Comparison of ENCODE assay signal across 13 cellular contexts in the genomic region with DNA sequence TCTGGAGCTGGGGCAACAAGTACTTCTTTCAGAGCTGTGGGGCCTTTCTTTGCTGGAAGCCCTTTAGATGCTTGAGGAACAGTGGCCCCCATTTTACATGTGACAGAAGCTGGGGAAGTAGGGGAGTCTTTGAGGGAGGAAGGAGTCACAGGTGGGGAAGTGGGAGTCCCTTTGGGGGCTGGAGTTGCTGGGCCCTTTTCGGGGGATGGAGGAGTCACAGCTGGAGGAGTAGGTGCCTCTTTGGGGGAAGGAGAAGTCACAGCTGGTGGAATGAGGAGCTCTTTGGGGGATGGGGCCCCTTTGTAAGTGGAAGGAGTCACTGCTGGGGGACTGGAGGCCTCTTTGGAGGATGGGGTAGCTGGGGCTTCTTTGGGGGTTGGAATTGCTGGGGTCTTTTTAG. TPM values are rescaled to one million over a fixed set of nuclear protein-coding genes. Genes with fewer than 3 reads are reported as not detected.
DNase-seq lines count a peak whose midpoint lies in the region; ATAC-seq and TF ChIP-seq lines count a peak whose summit lies in the region.
"Had no signal": no experiment of that assay in that cellular context is flagged by ENCODE, and none has a peak within 500 bp of the region (broad histone marks: within the 10 kb centered on the region; RNA-seq: fewer than 3 reads in every experiment).

No MANE protein-coding gene starts in this region.

- TF ChIP-seq CTCF in cardiac muscle cell (IDR thresholded peaks at IDR 0.05; ENCODE audit: low read depth, low read length) (no peak), right atrium auricular region (IDR thresholded peaks at IDR 0.05) (no peak)

- H3K36me3 ChIP-seq in cardiac muscle cell (peaks cover 34% of the 10 kb centered on the region), right atrium auricular region (peaks cover 56% of the 10 kb centered on the region)

- H3K9me3 ChIP-seq in cardiac muscle cell (ENCODE audit: low read depth), result no peaks in the 10 kb centered on the region
- no peaks in the 10 kb centered on the region for H3K9me3 ChIP-seq in right atrium auricular region
- H3K9me3 ChIP-seq: testis had no signal

- H3K4me3 Mint-ChIP-seq in activated CD4-positive, alpha-beta memory T cell treated with anti-CD3 and anti-CD28 coated beads, Interleukin-2, amount 10 ng/mL, durations not matched to agents 7 days and 5 days, result no peak overlapping the region
- H3K4me3 Mint-ChIP-seq in memory B cell, result no peak overlapping the region

- CTCF ChIA-PET in activated CD4-positive, alpha-beta memory T cell treated with anti-CD3 and anti-CD28 coated beads, Interleukin-2, amount 10 ng/mL, durations not matched to agents 7 days and 5 days (lab: Charles Lee), result no interaction called here

- H3K27me3 Mint-ChIP-seq in activated CD4-positive, alpha-beta memory T cell treated with anti-CD3 and anti-CD28 coated beads, Interleukin-2, amount 10 ng/mL, durations not matched to agents 7 days and 5 days, result no peaks in the 10 kb centered on the region
- H3K27me3 Mint-ChIP-seq in memory B cell, result no peaks in the 10 kb centered on the region

- DNase-seq in cardiac muscle cell (ENCODE audit: low read depth in 1 of 2, low spot score in 1 of 2) (no peak), right atrium auricular region (ENCODE audit: low spot score) (no peak), memory B cell (ENCODE audit: low spot score in 2 of 2) (no peak), retina (no peak), D341Med (ENCODE audit: low spot score) (no peak), NCI-H2081 treated with DMSO at 0.1 percent for 48 hours (lab: John Stamatoyannopoulos, UW) (no peak)
- DNase-seq in activated CD4-positive, alpha-beta memory T cell treated with anti-CD3 and anti-CD28 coated beads, Interleukin-2, amount 10 ng/mL, durations not matched to agents 7 days and 5 days, result no peak
- DNase-seq: NCI-H2171 treated with DMSO at 0.1 percent for 48 hours, testis had no signal

- no peak overlapping the region for H3K4me3 ChIP-seq in cardiac muscle cell
- no peak overlapping the region for H3K4me3 ChIP-seq in right atrium auricular region
- H3K4me3 ChIP-seq: testis had no signal

- H3K27me3 ChIP-seq in cardiac muscle cell (no peaks in the 10 kb centered on the region), right atrium auricular region (no peaks in the 10 kb centered on the region)
- H3K27me3 ChIP-seq: testis had no signal

- H3K9me3 Mint-ChIP-seq in activated CD4-positive, alpha-beta memory T cell treated with anti-CD3 and anti-CD28 coated beads, Interleukin-2, amount 10 ng/mL, durations not matched to agents 7 days and 5 days, result no peaks in the 10 kb centered on the region
- no peaks in the 10 kb centered on the region for H3K9me3 Mint-ChIP-seq in memory B cell

- H3K36me3 Mint-ChIP-seq in activated CD4-positive, alpha-beta memory T cell treated with anti-CD3 and anti-CD28 coated beads, Interleukin-2, amount 10 ng/mL, durations not matched to agents 7 days and 5 days (ENCODE audit: low read depth), result peaks cover 82% of the 10 kb centered on the region
- H3K36me3 Mint-ChIP-seq in memory B cell, result peaks cover 52% of the 10 kb centered on the region

- H3K27ac Mint-ChIP-seq in activated CD4-positive, alpha-beta memory T cell treated with anti-CD3 and anti-CD28 coated beads, Interleukin-2, amount 10 ng/mL, durations not matched to agents 7 days and 5 days, result peak overlapping the region; percentile 60
- peak overlapping the region; percentile 85 for H3K27ac Mint-ChIP-seq in memory B cell

- H3K4me1 Mint-ChIP-seq in activated CD4-positive, alpha-beta memory T cell treated with anti-CD3 and anti-CD28 coated beads, Interleukin-2, amount 10 ng/mL, durations not matched to agents 7 days and 5 days, result peaks cover 49% of the 10 kb centered on the region
- peaks cover 42% of the 10 kb centered on the region for H3K4me1 Mint-ChIP-seq in memory B cell

- H3K27ac ChIP-seq in cardiac muscle cell (peak overlapping the region; percentile 64), right atrium auricular region (no peak overlapping the region)
- H3K27ac ChIP-seq: testis, VCaP had no signal

- ATAC-seq in memory B cell (ENCODE audit: low read depth), result no peak
- ATAC-seq in HG03196 (IDR thresholded peaks at IDR 0.05; ENCODE audit: unreplicated experiment), result no peak
- ATAC-seq: left lobe of liver had no signal

- H3K4me1 ChIP-seq in cardiac muscle cell (ENCODE audit: low read depth), result peaks cover 27% of the 10 kb centered on the region
- H3K4me1 ChIP-seq in right atrium auricular region, result peaks cover 0 to 58% of the 10 kb centered on the region in 2 donors

- POLR2A ChIA-PET in activated CD4-positive, alpha-beta memory T cell treated with anti-CD3 and anti-CD28 coated beads, Interleukin-2, amount 10 ng/mL, durations not matched to agents 7 days and 5 days (lab: Charles Lee), result interaction anchor here (0.7 to 8.9 kb wide), 6 partner anchors 10 to 37 kb away, joined by 3 to 155 read pairs (median 4); partner anchors contain the start of genes NACA and PTGES3

RNA-seq across cellular contexts. Expression of gene NACA, which starts 8.6 kb away (rescaled TPM):
- total RNA-seq in cardiac muscle cell, result 916 and 1,196 TPM in 2 replicates
- polyA plus RNA-seq in cardiac muscle cell, result 871 and 891 TPM in 2 replicates
- 100 to 1,000 TPM; 529 to 636 TPM for total RNA-seq in right atrium auricular region
- 100 to 1,000 TPM; 826 to 860 TPM for total RNA-seq in activated CD4-positive, alpha-beta memory T cell treated with anti-CD3 and anti-CD28 coated beads, Interleukin-2, amount 10 ng/mL, durations not matched to agents 7 days and 5 days

RNA-seq across cellular contexts. Expression of gene PTGES3, which starts 28.4 kb away (rescaled TPM):
- total RNA-seq in cardiac muscle cell, result 59.9 and 82.2 TPM in 2 replicates
- polyA plus RNA-seq in cardiac muscle cell, result 210 and 262 TPM in 2 replicates
- 10 to 100 TPM; 69.6 to 71.1 TPM for total RNA-seq in right atrium auricular region
- total RNA-seq in activated CD4-positive, alpha-beta memory T cell treated with anti-CD3 and anti-CD28 coated beads, Interleukin-2, amount 10 ng/mL, durations not matched to agents 7 days and 5 days, result 100 to 1,000 TPM; 240 to 241 TPM

RNA-seq across cellular contexts. Expression of gene PRIM1, which starts 35.7 kb away (rescaled TPM):
- total RNA-seq in cardiac muscle cell, result 6.0 and 9.9 TPM in 2 replicates
- 15.4 and 17.8 TPM in 2 replicates for polyA plus RNA-seq in cardiac muscle cell
- total RNA-seq in right atrium auricular region, result 1 to 10 TPM; 2.2 to 2.6 TPM
- 10 to 100 TPM; 45.0 to 46.2 TPM for total RNA-seq in activated CD4-positive, alpha-beta memory T cell treated with anti-CD3 and anti-CD28 coated beads, Interleukin-2, amount 10 ng/mL, durations not matched to agents 7 days and 5 days

RNA-seq across cellular contexts. Expression of gene HSD17B6, which starts 46.7 kb away (rescaled TPM):
- 0.53 and 1.9 TPM in 2 replicates for total RNA-seq in cardiac muscle cell
- polyA plus RNA-seq in cardiac muscle cell, result 0.64 TPM in 1 of 2 replicates, not detected in the other
- 1 to 10 TPM in 1 of 2 donors, under 1 TPM in 1; 0.41 to 4.8 TPM for total RNA-seq in right atrium auricular region
- 1 to 10 TPM; 2.0 to 2.2 TPM for total RNA-seq in activated CD4-positive, alpha-beta memory T cell treated with anti-CD3 and anti-CD28 coated beads, Interleukin-2, amount 10 ng/mL, durations not matched to agents 7 days and 5 days
- total RNA-seq: glomerular endothelial cell had no signal
